Comparison of ENCODE assay signal across 22 cellular contexts in the genomic region with DNA sequence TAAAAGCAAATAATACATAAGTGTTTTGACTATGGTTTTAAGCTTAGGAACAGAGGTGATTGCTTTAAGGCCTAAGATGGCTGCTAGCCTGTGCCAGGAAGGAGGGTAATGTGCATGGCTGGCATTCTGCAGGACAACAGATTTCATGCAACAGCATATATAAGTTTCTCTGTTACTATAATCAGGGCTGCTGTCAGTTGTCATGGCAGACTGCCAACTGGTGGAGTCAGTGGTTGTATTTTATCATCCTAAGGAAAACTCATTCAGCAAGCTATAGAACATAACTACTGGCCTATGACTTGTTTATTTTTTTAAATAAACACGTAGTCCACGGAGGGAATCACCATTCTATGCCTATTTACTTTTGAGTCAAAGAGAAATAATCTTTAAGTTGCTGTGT.
DNase-seq lines count a peak whose midpoint lies in the region; ATAC-seq and TF ChIP-seq lines count a peak whose summit lies in the region.
"Had no signal": no experiment of that assay in that cellular context is flagged by ENCODE, and none has a peak within 500 bp of the region (broad histone marks: within the 10 kb centered on the region; RNA-seq: fewer than 3 reads in every experiment).

No MANE protein-coding gene starts in this region.

- H3F3A ChIP-seq in SK-N-SH (replicated peaks; ENCODE audit: insufficient read depth) = no peaks in the 10 kb centered on the region

- no peaks in the 10 kb centered on the region for H3K79me2 ChIP-seq in SK-N-SH (ENCODE audit: insufficient read depth)

- H3K9me3 Mint-ChIP-seq in glutamatergic neuron (ENCODE audit: unreplicated experiment) = no peaks in the 10 kb centered on the region
- H3K9me3 Mint-ChIP-seq: stimulated activated naive CD8-positive, alpha-beta T cell treated with anti-CD3 and anti-CD28 coated beads, Interleukin-15, Interleukin-2, amounts not matched to agents 100 ng/mL and 50 ng/mL, for 24 hours; type B pancreatic cell had no signal

- H3K4me3 ChIP-seq in cardiac fibroblast (replicated peaks in 1 of 2; ENCODE audit: low read depth in 2 of 2, low read length in 2 of 2) (no peak overlapping the region), mucosa of descending colon (no peak overlapping the region), SK-N-SH (ENCODE audit: low read depth in 2 of 2, low read length in 1 of 2) (no peak overlapping the region)
- H3K4me3 ChIP-seq: coronary artery, prostate gland, skin epidermis had no signal

- H3K27me3 Mint-ChIP-seq in glutamatergic neuron (ENCODE audit: unreplicated experiment) = no peaks in the 10 kb centered on the region
- H3K27me3 Mint-ChIP-seq: B cell; stimulated activated naive CD8-positive, alpha-beta T cell treated with anti-CD3 and anti-CD28 coated beads, Interleukin-15, Interleukin-2, amounts not matched to agents 100 ng/mL and 50 ng/mL, for 24 hours; type B pancreatic cell had no signal

- H3K9me2 ChIP-seq in SK-N-SH = no peaks in the 10 kb centered on the region

- no peaks in the 10 kb centered on the region for H3K27me3 ChIP-seq in SK-N-SH (ENCODE audit: insufficient read depth)

- H3K4me1 Mint-ChIP-seq in glutamatergic neuron (ENCODE audit: low read depth, unreplicated experiment) = no peaks in the 10 kb centered on the region
- H3K4me1 Mint-ChIP-seq: B cell had no signal

- 0% methylated on average over 2 of the region's 2 CpGs for WGBS in SK-N-SH (ENCODE audit: low lambda C conversion rate)

- TF ChIP-seq CTCF in cardiac fibroblast (IDR thresholded peaks at IDR 0.05; ENCODE audit: low read depth, low read length) = no peak
- TF ChIP-seq CTCF in mucosa of descending colon (IDR thresholded peaks at IDR 0.05) = no peak
- no peak for TF ChIP-seq CTCF in SK-N-SH (IDR thresholded peaks at IDR 0.05)
- no peak for TF ChIP-seq CTCF in glutamatergic neuron (IDR thresholded peaks at IDR 0.05; ENCODE audit: partially characterized antibody, unreplicated experiment)

- DNase-seq in DMS 273 (lab: John Stamatoyannopoulos, UW; ENCODE audit: unreplicated experiment) = peak; percentile 40
- no peak for DNase-seq in DMS 273 treated with DMSO at 0.1 percent for 48 hours (lab: John Stamatoyannopoulos, UW)
- peak; percentile 0 for DNase-seq in LoVo (ENCODE audit: low spot score)
- peak; percentile 9 to 31 for DNase-seq in cardiac fibroblast (ENCODE audit: low read depth in 2 of 2)
- DNase-seq in mucosa of descending colon = peak in 2 of 3 donors; percentile 23 to 69
- no peak for DNase-seq in SK-N-SH
- no peak for DNase-seq in glutamatergic neuron
- no peak for DNase-seq in NCI-H526 treated with DMSO at 0.1 percent for 48 hours (lab: John Stamatoyannopoulos, UW)
- DNase-seq: activated naive CD4-positive, alpha-beta T cell treated with anti-CD3 and anti-CD28 coated beads, Interleukin-2, amount 50 U/mL, for 16 hours; activated T-cell treated with anti-CD3 and anti-CD28 coated beads, Interleukin-2, amount 50 U/mL, for 72 hours; aorta; GDM1; HFFc6; NCI-H1436; stimulated activated CD4-positive, alpha-beta T cell treated with anti-CD3 and anti-CD28 coated beads, Interleukin-4, amount 100 ng/mL, for 1 hour had no signal

- H3K9ac ChIP-seq in SK-N-SH = no peak overlapping the region

- no peaks in the 10 kb centered on the region for H3K36me3 Mint-ChIP-seq in glutamatergic neuron (ENCODE audit: unreplicated experiment)
- H3K36me3 Mint-ChIP-seq: type B pancreatic cell had no signal

- CTCF ChIA-PET in SK-N-SH (lab: Yijun Ruan, JAX) = no interaction called here

- H3K27ac ChIP-seq in SK-N-SH (ENCODE audit: low read depth in 2 of 2, low read length in 1 of 2) = no peak overlapping the region
- H3K27ac ChIP-seq: 22Rv1, coronary artery, prostate gland, skin epidermis had no signal

- TF ChIP-seq RAD21 in SK-N-SH (IDR thresholded peaks at IDR 0.05; ENCODE audit: low read length) = no peak

- H3K27ac Mint-ChIP-seq in glutamatergic neuron (ENCODE audit: unreplicated experiment) = no peak overlapping the region
- H3K27ac Mint-ChIP-seq: activated T-cell treated with anti-CD3 and anti-CD28 coated beads, Interleukin-2, amount 50 U/mL, for 72 hours; B cell; HFFc6; stimulated activated naive CD8-positive, alpha-beta T cell treated with anti-CD3 and anti-CD28 coated beads, Interleukin-15, Interleukin-2, amounts not matched to agents 100 ng/mL and 50 ng/mL, for 24 hours; type B pancreatic cell had no signal

- peaks cover 5% of the 10 kb centered on the region for H3K9me3 ChIP-seq in mucosa of descending colon
- 0 out of 2 replicates have a peak, but pooled peaks cover 4% of the 10 kb centered on the region for H3K9me3 ChIP-seq in SK-N-SH
- H3K9me3 ChIP-seq: prostate gland had no signal

- H3K4me3 Mint-ChIP-seq in glutamatergic neuron (ENCODE audit: unreplicated experiment) = no peak overlapping the region
- H3K4me3 Mint-ChIP-seq: activated T-cell treated with anti-CD3 and anti-CD28 coated beads, Interleukin-2, amount 50 U/mL, for 72 hours; B cell; HFFc6; stimulated activated naive CD8-positive, alpha-beta T cell treated with anti-CD3 and anti-CD28 coated beads, Interleukin-15, Interleukin-2, amounts not matched to agents 100 ng/mL and 50 ng/mL, for 24 hours; type B pancreatic cell had no signal

- H4K20me1 ChIP-seq in SK-N-SH (ENCODE audit: insufficient read depth) = no peaks in the 10 kb centered on the region

- H3K4me1 ChIP-seq in mucosa of descending colon (ENCODE audit: low read depth) (no peaks in the 10 kb centered on the region), SK-N-SH (ENCODE audit: control insufficient read depth in 1 of 2, insufficient read depth in 2 of 2, low read depth in 1 of 2, low read length in 1 of 2) (no peaks in the 10 kb centered on the region)
- H3K4me1 ChIP-seq: prostate gland had no signal

- POLR2A ChIA-PET in SK-N-SH (lab: Yijun Ruan, JAX) = no interaction called here

- intact Hi-C loops in mucosa of descending colon (cut with DNase I, micrococcal nuclease) = no loop called here

- H3K4me2 ChIP-seq in SK-N-SH = no peak overlapping the region

- TF ChIP-seq EP300 in SK-N-SH (IDR thresholded peaks at IDR 0.05; ENCODE audit: borderline replicate concordance in 1 of 2, low read depth in 1 of 2, low read length in 1 of 2) = no peak

- no peak overlapping the region for H2AFZ ChIP-seq in SK-N-SH (ENCODE audit: low read depth)

- ATAC-seq in mucosa of descending colon = peak; percentile 49
- ATAC-seq: activated T-cell treated with anti-CD3 and anti-CD28 coated beads, Interleukin-2, amount 50 U/mL, for 72 hours had no signal

- H3K36me3 ChIP-seq in mucosa of descending colon (ENCODE audit: low read depth) (no peaks in the 10 kb centered on the region), SK-N-SH (replicated peaks in 1 of 2; ENCODE audit: control insufficient read depth in 1 of 2, insufficient read depth in 2 of 2, low read length in 1 of 2) (no peaks in the 10 kb centered on the region)
- H3K36me3 ChIP-seq: prostate gland had no signal

TF ChIP-seq in SK-N-SH, 30 proteins besides CTCF, POLR2A, EP300 and RAD21:
- TF ChIP-seq, protein P1, sequence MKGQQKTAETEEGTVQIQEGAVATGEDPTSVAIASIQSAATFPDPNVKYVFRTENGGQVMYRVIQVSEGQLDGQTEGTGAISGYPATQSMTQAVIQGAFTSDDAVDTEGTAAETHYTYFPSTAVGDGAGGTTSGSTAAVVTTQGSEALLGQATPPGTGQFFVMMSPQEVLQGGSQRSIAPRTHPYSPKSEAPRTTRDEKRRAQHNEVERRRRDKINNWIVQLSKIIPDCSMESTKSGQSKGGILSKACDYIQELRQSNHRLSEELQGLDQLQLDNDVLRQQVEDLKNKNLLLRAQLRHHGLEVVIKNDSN (IDR thresholded peaks at IDR 0.05; ENCODE audit: borderline replicate concordance, low read depth) = no peak
- no peak for TF ChIP-seq YY1 (IDR thresholded peaks at IDR 0.05; ENCODE audit: low read depth)
- no peak for TF ChIP-seq POLR2AphosphoS5 (IDR thresholded peaks at IDR 0.05; ENCODE audit: low read depth, low read length)
- TF ChIP-seq, protein P2, sequence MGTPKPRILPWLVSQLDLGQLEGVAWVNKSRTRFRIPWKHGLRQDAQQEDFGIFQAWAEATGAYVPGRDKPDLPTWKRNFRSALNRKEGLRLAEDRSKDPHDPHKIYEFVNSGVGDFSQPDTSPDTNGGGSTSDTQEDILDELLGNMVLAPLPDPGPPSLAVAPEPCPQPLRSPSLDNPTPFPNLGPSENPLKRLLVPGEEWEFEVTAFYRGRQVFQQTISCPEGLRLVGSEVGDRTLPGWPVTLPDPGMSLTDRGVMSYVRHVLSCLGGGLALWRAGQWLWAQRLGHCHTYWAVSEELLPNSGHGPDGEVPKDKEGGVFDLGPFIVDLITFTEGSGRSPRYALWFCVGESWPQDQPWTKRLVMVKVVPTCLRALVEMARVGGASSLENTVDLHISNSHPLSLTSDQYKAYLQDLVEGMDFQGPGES (IDR thresholded peaks at IDR 0.05; ENCODE audit: low read depth, low read length) = no peak
- no peak for TF ChIP-seq FOXM1 (IDR thresholded peaks at IDR 0.05; ENCODE audit: low read depth)
- TF ChIP-seq SIN3A (IDR thresholded peaks at IDR 0.05; ENCODE audit: borderline replicate concordance, low read depth, low read length) = no peak
- no peak for TF ChIP-seq EZH2phosphoT487 (IDR thresholded peaks at IDR 0.05; ENCODE audit: borderline replicate concordance, low read depth)
- no peak for TF ChIP-seq GATA2 (CRISPR knock-in tag; IDR thresholded peaks at IDR 0.05)
- TF ChIP-seq RXRA (IDR thresholded peaks at IDR 0.05; ENCODE audit: borderline replicate concordance, low read depth) = no peak
- TF ChIP-seq MXI1 (IDR thresholded peaks at IDR 0.05; ENCODE audit: low read depth, low read length) = no peak
- no peak for TF ChIP-seq NFIC (IDR thresholded peaks at IDR 0.05; ENCODE audit: borderline replicate concordance)
- no peak for TF ChIP-seq RFX5 (IDR thresholded peaks at IDR 0.05; ENCODE audit: low read length)
- TF ChIP-seq TAF1 (IDR thresholded peaks at IDR 0.05; ENCODE audit: borderline replicate concordance, low read depth, low read length) = no peak
TF ChIP-seq in SK-N-SH: peak in this region for 0.

Comparison
In these comparisons a context has a peak if more than half of its experiments do, and no peak if none do; other contexts are left out.
1. DNase-seq: peak in DMS 273 (single experiment), LoVo (single experiment), cardiac fibroblast (2 of 2) and mucosa of descending colon (2 of 3); none in DMS 273 treated with DMSO at 0.1 percent for 48 hours (single experiment), SK-N-SH (single experiment), glutamatergic neuron (single experiment) and NCI-H526 treated with DMSO at 0.1 percent for 48 hours (single experiment).